8 cellular contexts compared by ENCODE assay signal in the genomic region with DNA sequence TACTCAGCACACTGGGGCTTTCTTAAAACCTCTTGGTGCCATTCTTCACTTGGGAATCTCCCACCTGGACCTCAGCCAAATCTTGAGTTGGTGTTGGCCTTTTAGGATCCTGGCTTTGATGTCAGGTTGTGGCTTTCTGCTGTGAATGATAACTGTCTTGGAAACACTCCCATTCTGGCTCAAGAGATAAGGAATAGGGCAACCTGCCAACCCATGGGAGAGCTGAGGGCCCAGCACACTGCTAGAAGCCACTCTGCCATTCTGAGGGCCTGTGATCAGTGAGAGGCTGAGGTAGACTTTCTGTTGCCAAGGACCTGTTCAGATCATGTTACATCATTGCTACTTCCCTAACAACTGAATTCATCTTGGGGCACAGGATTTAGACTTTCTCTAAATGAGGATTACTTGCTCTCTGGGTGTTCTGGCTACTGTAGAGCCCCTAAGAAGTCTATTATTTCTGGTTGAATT. TPM values are rescaled to one million over a fixed set of nuclear protein-coding genes. Genes with fewer than 3 reads are reported as not detected.
A peak's percentile ranks its signal among the peaks of the same experiment; 100 is the strongest.
DNase-seq lines count a peak whose midpoint lies in the region; ATAC-seq and TF ChIP-seq lines count a peak whose summit lies in the region.

No MANE protein-coding gene starts in this region.

- peaks cover 33% of the 10 kb centered on the region for H3K4me1 Mint-ChIP-seq in activated CD4-positive, alpha-beta memory T cell treated with anti-CD3 and anti-CD28 coated beads, Interleukin-2, amount 10 ng/mL, durations not matched to agents 7 days and 5 days

- H3K36me3 Mint-ChIP-seq in activated CD4-positive, alpha-beta memory T cell treated with anti-CD3 and anti-CD28 coated beads, Interleukin-2, amount 10 ng/mL, durations not matched to agents 7 days and 5 days (ENCODE audit: low read depth), result peaks cover 5% of the 10 kb centered on the region

- no peak overlapping the region for H2BK15ac ChIP-seq in neuronal stem cell (ENCODE audit: low read length)

- no peak overlapping the region for H3K27ac ChIP-seq in neuronal stem cell (replicated peaks; ENCODE audit: low read length)

- no peak overlapping the region for H3K4ac ChIP-seq in neuronal stem cell (ENCODE audit: low read length)

- POLR2A ChIA-PET in activated CD4-positive, alpha-beta memory T cell treated with anti-CD3 and anti-CD28 coated beads, Interleukin-2, amount 10 ng/mL, durations not matched to agents 7 days and 5 days (lab: Charles Lee), result no interaction called here

- H3K9me3 ChIP-seq in neuronal stem cell (replicated peaks in 1 of 2; ENCODE audit: control insufficient read depth in 2 of 2, insufficient read depth in 1 of 2, low read depth in 1 of 2, low read length in 2 of 2), result no peaks in the 10 kb centered on the region

- no peak overlapping the region for H3K14ac ChIP-seq in neuronal stem cell (ENCODE audit: low read length)

- H2AFZ ChIP-seq in neuronal stem cell (ENCODE audit: low read length), result no peak overlapping the region

- no peak overlapping the region for H2BK120ac ChIP-seq in neuronal stem cell (ENCODE audit: low read depth, low read length)

- H3K4me3 ChIP-seq in choroid plexus epithelial cell (ENCODE audit: low read depth, low read length) (no peak overlapping the region), neuronal stem cell (ENCODE audit: low read length in 2 of 2) (no peak overlapping the region)

- DNase-seq in M059J (ENCODE audit: low read depth), result peak; percentile 91
- DNase-seq in choroid plexus epithelial cell (ENCODE audit: low read depth), result peak; percentile 39
- DNase-seq in activated CD4-positive, alpha-beta memory T cell treated with anti-CD3 and anti-CD28 coated beads, Interleukin-2, amount 10 ng/mL, durations not matched to agents 7 days and 5 days, result no peak
- no peak for DNase-seq in foreskin melanocyte
- no peak for DNase-seq in occipital lobe (lab: John Stamatoyannopoulos, UW)
- DNase-seq in neuronal stem cell (ENCODE audit: low spot score), result no peak

- CTCF ChIA-PET in activated CD4-positive, alpha-beta memory T cell treated with anti-CD3 and anti-CD28 coated beads, Interleukin-2, amount 10 ng/mL, durations not matched to agents 7 days and 5 days (lab: Charles Lee), result interaction anchor here (2.1 kb wide), 1 partner anchor 11 kb away, joined by 4 read pairs; no protein-coding TSS in a partner anchor

- no peak overlapping the region for H2AK5ac ChIP-seq in neuronal stem cell (ENCODE audit: low read depth, low read length)

- H3K9ac ChIP-seq in neuronal stem cell (ENCODE audit: low read depth, low read length, poor library complexity), result no peak overlapping the region

- H2BK12ac ChIP-seq in neuronal stem cell (ENCODE audit: low read length), result no peak overlapping the region

- H3K27me3 Mint-ChIP-seq in activated CD4-positive, alpha-beta memory T cell treated with anti-CD3 and anti-CD28 coated beads, Interleukin-2, amount 10 ng/mL, durations not matched to agents 7 days and 5 days, result peaks cover 12% of the 10 kb centered on the region

- no peak overlapping the region for H3K4me2 ChIP-seq in neuronal stem cell (ENCODE audit: insufficient read depth, low read length, poor library complexity, severe bottlenecking)

- peaks cover 0 to 3% of the 10 kb centered on the region in 2 donors for H3K4me1 ChIP-seq in neuronal stem cell (ENCODE audit: control insufficient read depth in 2 of 2, insufficient read depth in 1 of 2, low read depth in 1 of 2, low read length in 2 of 2)

- no peak overlapping the region for H4K91ac ChIP-seq in neuronal stem cell (ENCODE audit: low read depth, low read length, poor library complexity)

- H3K36me3 ChIP-seq in neuronal stem cell (replicated peaks in 1 of 2; ENCODE audit: control insufficient read depth in 2 of 2, insufficient read depth in 2 of 2, low read length in 2 of 2), result no peaks in the 10 kb centered on the region

- H3K9me3 Mint-ChIP-seq in activated CD4-positive, alpha-beta memory T cell treated with anti-CD3 and anti-CD28 coated beads, Interleukin-2, amount 10 ng/mL, durations not matched to agents 7 days and 5 days, result no peaks in the 10 kb centered on the region

- H3K18ac ChIP-seq in neuronal stem cell (ENCODE audit: low read length), result no peak overlapping the region

- H2BK5ac ChIP-seq in neuronal stem cell (ENCODE audit: low read length), result no peak overlapping the region

- H3K27ac Mint-ChIP-seq in activated CD4-positive, alpha-beta memory T cell treated with anti-CD3 and anti-CD28 coated beads, Interleukin-2, amount 10 ng/mL, durations not matched to agents 7 days and 5 days, result no peak overlapping the region

- TF ChIP-seq CTCF in choroid plexus epithelial cell (conservative IDR thresholded peaks at IDR 0.05; ENCODE audit: low read depth, low read length), result no peak

- no peak overlapping the region for H3K4me3 Mint-ChIP-seq in activated CD4-positive, alpha-beta memory T cell treated with anti-CD3 and anti-CD28 coated beads, Interleukin-2, amount 10 ng/mL, durations not matched to agents 7 days and 5 days

- H3K27me3 ChIP-seq in neuronal stem cell (ENCODE audit: control insufficient read depth in 3 of 3, insufficient read depth in 3 of 3, low read depth in 1 of 3, low read length in 3 of 3), result no peaks in the 10 kb centered on the region

- no peak overlapping the region for H3K23ac ChIP-seq in neuronal stem cell (ENCODE audit: low read depth, low read length, poor library complexity)

- no peaks in the 10 kb centered on the region for H3K79me1 ChIP-seq in neuronal stem cell (ENCODE audit: low read depth, low read length)

- ATAC-seq in GM18502 (IDR thresholded peaks at IDR 0.05; ENCODE audit: poor library complexity, unreplicated experiment) (peak; percentile 44), GM21619 (IDR thresholded peaks at IDR 0.05; ENCODE audit: unreplicated experiment) (peak; percentile 42)

- H4K8ac ChIP-seq in neuronal stem cell (ENCODE audit: low read depth, low read length), result no peak overlapping the region

RNA-seq across cellular contexts. Expression of a gene that starts 45.8 kb away (rescaled TPM):
- 0.67 and 2.0 TPM in 2 replicates for total RNA-seq in M059J (2014; rRNA removed; shearing (Covaris generic))
- not detected for total RNA-seq in activated CD4-positive, alpha-beta memory T cell treated with anti-CD3 and anti-CD28 coated beads, Interleukin-2, amount 10 ng/mL, durations not matched to agents 7 days and 5 days
- total RNA-seq in occipital lobe, result 0.78 TPM
- 0.89 TPM for polyA plus RNA-seq in neuronal stem cell (2013, experiment 1 of 2)
- polyA plus RNA-seq in neuronal stem cell (2013, experiment 2 of 2), result 0.71 TPM

RNA-seq across cellular contexts. Expression of a gene that starts 48.4 kb away (rescaled TPM):
- total RNA-seq in M059J (2014; rRNA removed; shearing (Covaris generic)), result 195 and 237 TPM in 2 replicates
- total RNA-seq in activated CD4-positive, alpha-beta memory T cell treated with anti-CD3 and anti-CD28 coated beads, Interleukin-2, amount 10 ng/mL, durations not matched to agents 7 days and 5 days, result 10 to 100 TPM; 34.8 to 39.7 TPM
- 148 TPM for total RNA-seq in occipital lobe
- polyA plus RNA-seq in neuronal stem cell (2013, experiment 1 of 2), result 53.2 TPM
- 55.3 TPM for polyA plus RNA-seq in neuronal stem cell (2013, experiment 2 of 2)

Comparison
In these comparisons a context has a peak if more than half of its experiments do, and no peak if none do; other contexts are left out.
1. DNase-seq: peak in M059J (single experiment) and choroid plexus epithelial cell (single experiment); none in activated CD4-positive, alpha-beta memory T cell treated with anti-CD3 and anti-CD28 coated beads, Interleukin-2, amount 10 ng/mL, durations not matched to agents 7 days and 5 days (single experiment), foreskin melanocyte (single experiment), occipital lobe (single experiment) and neuronal stem cell (single experiment).